Comparison of ENCODE assay signal across 9 cellular contexts in the genomic region with DNA sequence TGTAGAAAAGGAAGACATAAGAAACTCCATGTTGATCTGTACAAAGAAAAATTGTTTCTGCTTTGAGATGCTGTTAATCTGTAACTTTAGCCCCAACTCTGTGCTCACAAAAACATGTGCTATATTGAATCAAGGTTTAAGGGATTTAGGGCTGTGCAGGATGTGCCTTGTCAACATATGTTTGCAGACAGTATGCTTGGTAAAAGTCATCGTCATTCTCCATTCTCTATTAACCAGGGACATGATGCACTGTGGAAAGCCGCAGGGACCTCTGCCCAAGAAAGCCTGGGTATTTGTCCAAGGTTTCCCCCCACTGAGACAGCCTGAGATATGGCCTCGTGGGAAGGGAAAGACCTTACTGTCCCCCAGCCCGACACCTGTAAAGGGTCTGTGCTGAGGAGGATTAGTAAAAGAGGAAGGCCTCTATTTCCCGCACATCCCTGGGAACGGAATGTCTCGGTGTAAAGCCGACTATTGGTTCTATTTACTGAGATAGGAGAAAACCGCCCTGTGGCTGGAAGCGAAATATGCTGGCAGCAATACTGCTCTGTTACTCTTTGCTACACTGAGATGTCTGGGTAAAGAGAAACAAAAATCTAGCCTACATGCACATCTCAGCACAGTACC. TPM values are rescaled to one million over a fixed set of nuclear protein-coding genes. Genes with fewer than 3 reads are reported as not detected.
DNase-seq lines count a peak whose midpoint lies in the region; ATAC-seq and TF ChIP-seq lines count a peak whose summit lies in the region.
"Not testable (repeated sequence)": the region's sequence is repeated elsewhere in the genome, so short reads cannot be mapped to it uniquely, and the experiment has no call there.
"Had no signal": no experiment of that assay in that cellular context is flagged by ENCODE, and none has a peak within 500 bp of the region (broad histone marks: within the 10 kb centered on the region; RNA-seq: fewer than 3 reads in every experiment).

No MANE protein-coding gene starts in this region.

- H3K36me3 Mint-ChIP-seq in CD14-positive monocyte (peaks cover 57 to 59% of the 10 kb centered on the region in 2 donors), nephron (ENCODE audit: low read depth) (peaks cover 36% of the 10 kb centered on the region)
- H3K36me3 Mint-ChIP-seq in activated CD4-positive, alpha-beta T cell treated with anti-CD3 and anti-CD28 coated beads for 36 hours (ENCODE audit: low read depth), result peaks cover 38% of the 10 kb centered on the region
- H3K36me3 Mint-ChIP-seq in central memory CD8-positive, alpha-beta T cell (ENCODE audit: insufficient read depth), result peaks cover 22% of the 10 kb centered on the region
- H3K36me3 Mint-ChIP-seq in stimulated activated memory B cell treated with anti-CD40 and anti-IgM and Interleukin-4, amounts not matched to agents 10 μg/mL and 1 μg/mL and 100 μg/mL, for 72 hours, result peaks cover 29% of the 10 kb centered on the region

- H3K4me1 ChIP-seq in Karpas-422 (ENCODE audit: low read length) (peaks cover 28% of the 10 kb centered on the region), left lung (peaks cover 29 to 60% of the 10 kb centered on the region in 2 donors)

- TF ChIP-seq CTCF in CD14-positive monocyte (IDR thresholded peaks at IDR 0.05); left lung (IDR thresholded peaks at IDR 0.05); nephron (IDR thresholded peaks at IDR 0.05; ENCODE audit: unreplicated experiment in 3 of 3): not testable (repeated sequence)

- DNase-seq in CD14-positive monocyte (ENCODE audit: low spot score); Karpas-422; activated CD4-positive, alpha-beta T cell treated with anti-CD3 and anti-CD28 coated beads for 36 hours; central memory CD8-positive, alpha-beta T cell (ENCODE audit: low spot score in 2 of 2); left lung: not testable (repeated sequence)
- peak; percentile 27 for DNase-seq in activated effector memory CD4-positive, alpha-beta T cell treated with anti-CD3 and anti-CD28 coated beads, Interleukin-2, amount 50 U/mL, for 16 hours

- H3K4me2 ChIP-seq in Karpas-422 (ENCODE audit: low read depth, low read length, poor library complexity, severe bottlenecking), result peak overlapping the region; percentile 92

- not testable (repeated sequence) for H3K27me3 ChIP-seq in Karpas-422 (ENCODE audit: low read length); left lung

- H2AFZ ChIP-seq in Karpas-422 (ENCODE audit: low read length), result not testable (repeated sequence)

- H3K27me3 Mint-ChIP-seq in CD14-positive monocyte (ENCODE audit: low read depth in 3 of 3); activated CD4-positive, alpha-beta T cell treated with anti-CD3 and anti-CD28 coated beads for 36 hours; central memory CD8-positive, alpha-beta T cell; nephron (ENCODE audit: low read depth); stimulated activated memory B cell treated with anti-CD40 and anti-IgM and Interleukin-4, amounts not matched to agents 10 μg/mL and 1 μg/mL and 100 μg/mL, for 72 hours: not testable (repeated sequence)

- CTCF ChIA-PET in activated CD4-positive, alpha-beta T cell treated with anti-CD3 and anti-CD28 coated beads for 36 hours (lab: Charles Lee), result not testable (repeated sequence)

- H3K27ac Mint-ChIP-seq in CD14-positive monocyte (peak overlapping the region in 5 of 7 donors; percentile 54 to 99 (median 69)), nephron (peak overlapping the region; percentile 6 to 90 (median 32))
- peak overlapping the region; percentile 93 for H3K27ac Mint-ChIP-seq in activated CD4-positive, alpha-beta T cell treated with anti-CD3 and anti-CD28 coated beads for 36 hours
- H3K27ac Mint-ChIP-seq in central memory CD8-positive, alpha-beta T cell (ENCODE audit: low read depth), result not testable (repeated sequence)
- peak overlapping the region; percentile 87 for H3K27ac Mint-ChIP-seq in stimulated activated memory B cell treated with anti-CD40 and anti-IgM and Interleukin-4, amounts not matched to agents 10 μg/mL and 1 μg/mL and 100 μg/mL, for 72 hours

- POLR2A ChIA-PET in activated CD4-positive, alpha-beta T cell treated with anti-CD3 and anti-CD28 coated beads for 36 hours (lab: Charles Lee), result not testable (repeated sequence)

- peaks cover 37% of the 10 kb centered on the region for H3K79me2 ChIP-seq in Karpas-422 (ENCODE audit: low read length)

- intact Hi-C loops in CD14-positive monocyte (cut with micrococcal nuclease), result loop anchor here in 1 of 2 donors (10.0 kb wide), 2 partner anchors 90 to 210 kb away; partner anchors contain the start of gene XYLB
- intact Hi-C loops in activated CD4-positive, alpha-beta T cell treated with anti-CD3 and anti-CD28 coated beads for 36 hours (cut with DNase I, micrococcal nuclease), result loop anchor here (5.0 to 10.0 kb wide), 5 partner anchors 78 to 1253 kb away; partner anchors contain the start of gene ACVR2B (in 1 of the 2)
- intact Hi-C loops in left lung (cut with DNase I), result loop anchor here in 1 of 2 donors (10.0 kb wide), 1 partner anchor 90 kb away; no protein-coding TSS in a partner anchor

- not testable (repeated sequence) for H3K4me3 ChIP-seq in Karpas-422 (ENCODE audit: low read length)
- H3K4me3 ChIP-seq in left lung, result peak overlapping the region in 1 of 2 donors; percentile 97

- not testable (repeated sequence) for H3K9me3 Mint-ChIP-seq in CD14-positive monocyte; activated CD4-positive, alpha-beta T cell treated with anti-CD3 and anti-CD28 coated beads for 36 hours (ENCODE audit: low read depth); central memory CD8-positive, alpha-beta T cell; nephron; stimulated activated memory B cell treated with anti-CD40 and anti-IgM and Interleukin-4, amounts not matched to agents 10 μg/mL and 1 μg/mL and 100 μg/mL, for 72 hours

- not testable (repeated sequence) for H3K9me3 ChIP-seq in Karpas-422 (ENCODE audit: low read length); left lung

- H3K4me3 Mint-ChIP-seq in CD14-positive monocyte (peak overlapping the region in 1 of 2 donors; percentile 95), nephron (peak overlapping the region; percentile 82 to 93 (median 90))
- peak overlapping the region; percentile 97 for H3K4me3 Mint-ChIP-seq in activated CD4-positive, alpha-beta T cell treated with anti-CD3 and anti-CD28 coated beads for 36 hours
- peak overlapping the region; percentile 95 for H3K4me3 Mint-ChIP-seq in central memory CD8-positive, alpha-beta T cell
- H3K4me3 Mint-ChIP-seq in stimulated activated memory B cell treated with anti-CD40 and anti-IgM and Interleukin-4, amounts not matched to agents 10 μg/mL and 1 μg/mL and 100 μg/mL, for 72 hours, result not testable (repeated sequence)

- H3K9ac ChIP-seq in Karpas-422 (ENCODE audit: low read length), result peak overlapping the region; percentile 92; the same call in 1 of the 2 replicates

- not testable (repeated sequence) for H3K9me2 ChIP-seq in Karpas-422 (replicated peaks; ENCODE audit: insufficient read depth, low read length)

- H3K4me1 Mint-ChIP-seq in CD14-positive monocyte, result peaks cover 57% of the 10 kb centered on the region
- peaks cover 39% of the 10 kb centered on the region for H3K4me1 Mint-ChIP-seq in activated CD4-positive, alpha-beta T cell treated with anti-CD3 and anti-CD28 coated beads for 36 hours
- H3K4me1 Mint-ChIP-seq in central memory CD8-positive, alpha-beta T cell, result peaks cover 77% of the 10 kb centered on the region
- H3K4me1 Mint-ChIP-seq in nephron, result peaks cover 40% of the 10 kb centered on the region
- peaks cover 52% of the 10 kb centered on the region for H3K4me1 Mint-ChIP-seq in stimulated activated memory B cell treated with anti-CD40 and anti-IgM and Interleukin-4, amounts not matched to agents 10 μg/mL and 1 μg/mL and 100 μg/mL, for 72 hours

- not testable (repeated sequence) for H4K20me1 ChIP-seq in Karpas-422 (ENCODE audit: insufficient read depth, low read depth, low read length)

- not testable (repeated sequence) for H3K27ac ChIP-seq in Karpas-422 (ENCODE audit: low read length)
- peak overlapping the region; percentile 57 to 58 for H3K27ac ChIP-seq in left lung

- H3K36me3 ChIP-seq in Karpas-422 (ENCODE audit: insufficient read depth, low read length) (peaks cover 27% of the 10 kb centered on the region), left lung (peaks cover 0 to 46% of the 10 kb centered on the region in 2 donors)

- ATAC-seq in activated CD4-positive, alpha-beta T cell treated with anti-CD3 and anti-CD28 coated beads for 36 hours; central memory CD8-positive, alpha-beta T cell (replicated peaks; ENCODE audit: extremely low read depth, poor library complexity, severe bottlenecking); left lung; stimulated activated memory B cell treated with anti-CD40 and anti-IgM and Interleukin-4, amounts not matched to agents 10 μg/mL and 1 μg/mL and 100 μg/mL, for 72 hours: not testable (repeated sequence)

RNA-seq across cellular contexts. Expression of gene ACAA1, which starts 2.3 kb away (rescaled TPM):
- polyA plus RNA-seq in CD14-positive monocyte, result 100 to 1,000 TPM; 123 to 133 TPM
- total RNA-seq in Karpas-422 (2014; rRNA removed; shearing (Covaris generic); ENCODE audit: low replicate concordance), result 23.4 and 34.4 TPM in 2 replicates
- total RNA-seq in activated CD4-positive, alpha-beta T cell treated with anti-CD3 and anti-CD28 coated beads for 36 hours, result 10 to 100 TPM; 52.2 to 64.6 TPM
- total RNA-seq in left lung, result 100 to 1,000 TPM in 1 of 2 donors, 10 to 100 TPM in 1; 97.5 to 106 TPM

RNA-seq across cellular contexts. Expression of gene MYD88, which starts 3.8 kb away (rescaled TPM):
- 100 to 1,000 TPM; 398 to 427 TPM for polyA plus RNA-seq in CD14-positive monocyte
- total RNA-seq in Karpas-422 (2014; rRNA removed; shearing (Covaris generic); ENCODE audit: low replicate concordance), result 11.3 and 23.0 TPM in 2 replicates
- total RNA-seq in activated CD4-positive, alpha-beta T cell treated with anti-CD3 and anti-CD28 coated beads for 36 hours, result 10 to 100 TPM; 32.8 to 33.1 TPM
- 10 to 100 TPM; 51.5 to 97.4 TPM for total RNA-seq in left lung
- total RNA-seq: HT1080 had no signal

RNA-seq across cellular contexts. Expression of gene OXSR1, which starts 30.7 kb away (rescaled TPM):
- 10 to 100 TPM in 1 of 2 donors, 1 to 10 TPM in 1; 9.4 to 12.3 TPM for polyA plus RNA-seq in CD14-positive monocyte
- 42.7 and 55.3 TPM in 2 replicates for total RNA-seq in Karpas-422 (2014; rRNA removed; shearing (Covaris generic); ENCODE audit: low replicate concordance)
- total RNA-seq in activated CD4-positive, alpha-beta T cell treated with anti-CD3 and anti-CD28 coated beads for 36 hours, result 10 to 100 TPM; 53.7 to 56.0 TPM
- 10 to 100 TPM; 26.4 to 35.6 TPM for total RNA-seq in left lung
